In genomic region chr9:136471802-136472487, GRCh38 we compare ENCODE assay signal across 21 cellular contexts.
"Had no signal": no experiment of that assay in that cellular context is flagged by ENCODE, and none has a peak within 500 bp of the region (broad histone marks: within the 10 kb centered on the region; RNA-seq: fewer than 3 reads in every experiment).

No MANE protein-coding gene starts in this region.

- H3K4me1 ChIP-seq: SJSA1 had no signal

- H3K4me2 ChIP-seq: KMS-11 had no signal

- H3K9ac ChIP-seq: KMS-11 had no signal

- DNase-seq: IMR-90, Kasumi-1, MM.1S, NCI-H1092, NCI-H1436, NCI-H187, NCI-H2029, NCI-H2081 treated with DMSO at 0.1 percent for 48 hours, NCI-H2171, NCI-H226, NCI-H446, NCI-H510A, NCI-H524 treated with DMSO at 0.1 percent for 48 hours, NCI-H69, NCI-H774, Right ventricle myocardium superior, SIG-M5 had no signal

- FAIRE-seq: HepG2 had no signal

- H3K27ac ChIP-seq: KMS-11, SJSA1, SK-N-MC had no signal

- ATAC-seq: HepG2 had no signal

- H3K27me3 ChIP-seq: SJSA1 had no signal

- H3K4me3 ChIP-seq: SJSA1, SK-N-MC had no signal

- H3K9me3 ChIP-seq: SJSA1 had no signal
